16 cellular contexts compared by ENCODE assay signal in the genomic region with DNA sequence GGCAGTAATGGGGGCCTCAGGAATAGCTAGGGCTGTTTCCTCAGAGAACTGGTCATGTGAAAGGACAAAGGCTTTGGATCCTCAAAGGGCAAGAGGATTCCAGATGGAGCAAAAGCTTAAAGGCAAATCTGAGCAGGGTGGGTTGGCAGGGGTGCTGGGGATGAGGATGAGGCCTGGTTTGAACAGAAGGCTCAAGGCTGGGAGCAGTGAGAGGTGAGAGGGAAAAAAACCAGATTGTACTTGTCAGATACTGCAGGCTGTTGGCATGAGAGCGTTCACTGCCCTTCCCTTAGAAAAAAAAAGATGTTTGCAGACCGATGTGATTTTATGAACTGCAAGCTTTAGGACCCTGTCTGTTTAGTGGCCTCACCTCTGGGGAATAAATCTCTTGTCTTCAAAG.
DNase-seq lines count a peak whose midpoint lies in the region; ATAC-seq and TF ChIP-seq lines count a peak whose summit lies in the region.
"Had no signal": no experiment of that assay in that cellular context is flagged by ENCODE, and none has a peak within 500 bp of the region (broad histone marks: within the 10 kb centered on the region; RNA-seq: fewer than 3 reads in every experiment).

No MANE protein-coding gene starts in this region.

- H3K4me1 Mint-ChIP-seq in effector memory CD8-positive, alpha-beta T cell (ENCODE audit: low read depth in 2 of 2) = no peaks in the 10 kb centered on the region
- H3K4me1 Mint-ChIP-seq: CD8-positive, alpha-beta memory T cell had no signal

- no peak overlapping the region for H3K23ac ChIP-seq in trophoblast cell (ENCODE audit: low read length)

- no peak for ATAC-seq in effector memory CD8-positive, alpha-beta T cell (replicated peaks)

- no peak overlapping the region for H2BK5ac ChIP-seq in trophoblast cell (ENCODE audit: low read depth, low read length, poor library complexity)

- POLR2A ChIA-PET in HEK293T (lab: Yijun Ruan, JAX) = interaction anchor here (5.9 kb wide), 1 partner anchor 19 kb away, joined by 45 read pairs; no protein-coding TSS in a partner anchor

- no peak overlapping the region for H3K4me2 ChIP-seq in trophoblast cell (ENCODE audit: low read length)
- H3K4me2 ChIP-seq: BLaER1 treated with 17β-estradiol and CSF1 and Interleukin-3, amounts not matched to agents 10 nM and 100 nM; KMS-11 had no signal

- H3K9me3 ChIP-seq in SJCRH30 (replicated peaks) (no peaks in the 10 kb centered on the region), mesodermal cell (ENCODE audit: control insufficient read depth, low read length) (no peaks in the 10 kb centered on the region), trophoblast cell (ENCODE audit: insufficient read depth, low read depth, low read length) (no peaks in the 10 kb centered on the region)
- H3K9me3 ChIP-seq: BLaER1 treated with 17β-estradiol and CSF1 and Interleukin-3, amounts not matched to agents 10 nM and 100 nM; SJSA1 had no signal

- H4K91ac ChIP-seq in trophoblast cell (ENCODE audit: low read depth, low read length) = peak overlapping the region; percentile 43

- no peak overlapping the region for H3K14ac ChIP-seq in trophoblast cell (ENCODE audit: low read length)

- no peak overlapping the region for H2BK120ac ChIP-seq in trophoblast cell (ENCODE audit: insufficient read depth, low read length, poor library complexity)

- H3K79me1 ChIP-seq in trophoblast cell (ENCODE audit: low read length) = peaks cover 3% of the 10 kb centered on the region

- H3K27ac ChIP-seq in SJCRH30 = peak overlapping the region; percentile 89
- peak overlapping the region; percentile 73 for H3K27ac ChIP-seq in mesodermal cell (ENCODE audit: low read depth, low read length, severe bottlenecking)
- H3K27ac ChIP-seq in trophoblast cell (ENCODE audit: low read depth, low read length) = no peak overlapping the region
- H3K27ac ChIP-seq: BLaER1 treated with 17β-estradiol and CSF1 and Interleukin-3, amounts not matched to agents 10 nM and 100 nM; KMS-11; SJSA1 had no signal

- H3K27me3 Mint-ChIP-seq in effector memory CD8-positive, alpha-beta T cell = no peaks in the 10 kb centered on the region

- H3K27ac Mint-ChIP-seq in effector memory CD8-positive, alpha-beta T cell = no peak overlapping the region
- H3K27ac Mint-ChIP-seq: CD8-positive, alpha-beta memory T cell had no signal

- H3K4ac ChIP-seq in trophoblast cell (ENCODE audit: low read depth, low read length) = no peak overlapping the region

- no peaks in the 10 kb centered on the region for H3K79me2 ChIP-seq in trophoblast cell (ENCODE audit: control insufficient read depth, insufficient read depth, low read length, poor library complexity)

- 75 to 100% methylated on average over 1 to 2 of the region's 2 CpGs for WGBS in mesodermal cell (ENCODE audit: insufficient coverage in 2 of 2), 2 experiments
- WGBS in trophoblast cell (ENCODE audit: extremely low coverage, insufficient coverage, insufficient read length) = no CpG with 5 or more reads among the region's 2 CpGs

- H3K4me3 Mint-ChIP-seq in effector memory CD8-positive, alpha-beta T cell = no peak overlapping the region
- H3K4me3 Mint-ChIP-seq: CD8-positive, alpha-beta memory T cell had no signal

- no peak overlapping the region for H2AFZ ChIP-seq in trophoblast cell (ENCODE audit: insufficient read depth, low read length, poor library complexity)

- H3K4me1 ChIP-seq in SJCRH30 (peaks cover 50% of the 10 kb centered on the region), mesodermal cell (ENCODE audit: control insufficient read depth, insufficient read depth, low read length, poor library complexity, severe bottlenecking) (peaks cover 15% of the 10 kb centered on the region), trophoblast cell (ENCODE audit: control insufficient read depth in 1 of 2, insufficient read depth in 2 of 2, low read length in 2 of 2) (peaks cover 3 to 4% of the 10 kb centered on the region in 2 experiments)

- CTCF ChIA-PET in HEK293T (lab: Yijun Ruan, JAX) = interaction anchor here (0.6 to 0.7 kb wide), 3 partner anchors 17 to 213 kb away, joined by 3 to 4 read pairs (median 3); no protein-coding TSS in a partner anchor

- no peaks in the 10 kb centered on the region for H3K36me3 Mint-ChIP-seq in effector memory CD8-positive, alpha-beta T cell (ENCODE audit: insufficient read depth)
- H3K36me3 Mint-ChIP-seq: CD8-positive, alpha-beta memory T cell had no signal

- H3K9me3 Mint-ChIP-seq in effector memory CD8-positive, alpha-beta T cell = no peaks in the 10 kb centered on the region
- H3K9me3 Mint-ChIP-seq: CD8-positive, alpha-beta memory T cell had no signal

- no peak overlapping the region for H3K4me3 ChIP-seq in SJCRH30
- H3K4me3 ChIP-seq in mesodermal cell (ENCODE audit: extremely low read depth, insufficient read depth, low read length, poor library complexity, severe bottlenecking) = no peak overlapping the region
- no peak overlapping the region for H3K4me3 ChIP-seq in trophoblast cell (ENCODE audit: low read depth, low read length)
- H3K4me3 ChIP-seq: BLaER1 treated with 17β-estradiol and CSF1 and Interleukin-3, amounts not matched to agents 10 nM and 100 nM; SJSA1 had no signal

- no peak overlapping the region for H3K18ac ChIP-seq in trophoblast cell (ENCODE audit: low read length)

- no peak overlapping the region for H4K12ac ChIP-seq in trophoblast cell (ENCODE audit: low read depth, low read length)

- no peak overlapping the region for H3K9ac ChIP-seq in trophoblast cell (ENCODE audit: low read length)
- H3K9ac ChIP-seq: BLaER1 treated with 17β-estradiol and CSF1 and Interleukin-3, amounts not matched to agents 10 nM and 100 nM; KMS-11 had no signal

- DNase-seq in NCI-H2171 treated with DMSO at 0.1 percent for 48 hours (lab: John Stamatoyannopoulos, UW) (peak; percentile 17), NCI-H2171 (lab: John Stamatoyannopoulos, UW) (no peak), SJCRH30 (no peak), trophoblast cell (no peak), HEK293T (ENCODE audit: extremely low spot score) (no peak), GM20000 (ENCODE audit: low spot score) (no peak)
- DNase-seq in effector memory CD8-positive, alpha-beta T cell = no peak
- DNase-seq: CD8-positive, alpha-beta memory T cell; NCI-H146; NCI-H226; NCI-H526 treated with DMSO at 0.1 percent for 48 hours; RPMI8226 had no signal

- no peak overlapping the region for H2BK12ac ChIP-seq in trophoblast cell (ENCODE audit: low read length)

- H3K36me3 ChIP-seq in SJCRH30 = no peaks in the 10 kb centered on the region
- no peaks in the 10 kb centered on the region for H3K36me3 ChIP-seq in mesodermal cell (ENCODE audit: control insufficient read depth, insufficient read depth, low read length)
- H3K36me3 ChIP-seq in trophoblast cell (ENCODE audit: control insufficient read depth in 1 of 2, insufficient read depth in 2 of 2, low read length in 2 of 2) = no peaks in the 10 kb centered on the region
- H3K36me3 ChIP-seq: BLaER1 treated with 17β-estradiol and CSF1 and Interleukin-3, amounts not matched to agents 10 nM and 100 nM; SJSA1 had no signal

- no peak overlapping the region for H2AK5ac ChIP-seq in trophoblast cell (ENCODE audit: low read length)

- TF ChIP-seq CTCF in GM20000 (IDR thresholded peaks at IDR 0.05; ENCODE audit: extremely low read depth, missing control alignments) = no peak

- no peak overlapping the region for H4K8ac ChIP-seq in trophoblast cell (ENCODE audit: low read depth, low read length)

- H3K27me3 ChIP-seq in SJCRH30 = no peaks in the 10 kb centered on the region
- H3K27me3 ChIP-seq in trophoblast cell (ENCODE audit: insufficient read depth, low read length) = no peaks in the 10 kb centered on the region
- H3K27me3 ChIP-seq: SJSA1 had no signal

TF ChIP-seq in HEK293T, 16 proteins besides CTCF, POLR2A, EP300 and RAD21:
- no peak for TF ChIP-seq CTBP1 (IDR thresholded peaks at IDR 0.05; ENCODE audit: borderline replicate concordance)
- TF ChIP-seq FOXM1 (IDR thresholded peaks at IDR 0.05; ENCODE audit: borderline replicate concordance) = no peak
- TF ChIP-seq ARNT (IDR thresholded peaks at IDR 0.05) = no peak
- TF ChIP-seq, protein P1, sequence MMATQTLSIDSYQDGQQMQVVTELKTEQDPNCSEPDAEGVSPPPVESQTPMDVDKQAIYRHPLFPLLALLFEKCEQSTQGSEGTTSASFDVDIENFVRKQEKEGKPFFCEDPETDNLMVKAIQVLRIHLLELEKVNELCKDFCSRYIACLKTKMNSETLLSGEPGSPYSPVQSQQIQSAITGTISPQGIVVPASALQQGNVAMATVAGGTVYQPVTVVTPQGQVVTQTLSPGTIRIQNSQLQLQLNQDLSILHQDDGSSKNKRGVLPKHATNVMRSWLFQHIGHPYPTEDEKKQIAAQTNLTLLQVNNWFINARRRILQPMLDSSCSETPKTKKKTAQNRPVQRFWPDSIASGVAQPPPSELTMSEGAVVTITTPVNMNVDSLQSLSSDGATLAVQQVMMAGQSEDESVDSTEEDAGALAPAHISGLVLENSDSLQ (IDR thresholded peaks at IDR 0.05) = no peak
- TF ChIP-seq FOXK2 (IDR thresholded peaks at IDR 0.05) = no peak
- no peak for TF ChIP-seq LEF1 (IDR thresholded peaks at IDR 0.05; ENCODE audit: borderline replicate concordance)
- no peak for TF ChIP-seq ELF4 (IDR thresholded peaks at IDR 0.05)
